In genomic region chr3:57957823-57958222, GRCh38 we compare ENCODE assay signal across 1 cellular context.
TF ChIP-seq lines count a peak whose summit lies in the region.

No MANE protein-coding gene starts in this region.

TF ChIP-seq in IMR-90, 13 proteins besides CTCF, POLR2A, EP300 and RAD21 (continued from another document):
- TF ChIP-seq RCOR1 (IDR thresholded peaks at IDR 0.05; ENCODE audit: insufficient replicate concordance, low read length) (no peak), SMC3 (IDR thresholded peaks at IDR 0.05; ENCODE audit: low read depth, low read length) (no peak), ELK1 (IDR thresholded peaks at IDR 0.05; ENCODE audit: borderline replicate concordance, low read depth, low read length) (no peak), MAZ (IDR thresholded peaks at IDR 0.05; ENCODE audit: borderline replicate concordance, low read depth, low read length) (no peak), MAFK (IDR thresholded peaks at IDR 0.05; ENCODE audit: low read depth, low read length) (no peak)
